ENCODE assay signal across 17 cellular contexts in genomic region chr5:143896471-143896870, GRCh38.
A peak's percentile ranks its signal among the peaks of the same experiment; 100 is the strongest.
DNase-seq lines count a peak whose midpoint lies in the region; ATAC-seq lines count a peak whose summit lies in the region.
"Had no signal": no experiment of that assay in that cellular context is flagged by ENCODE, and none has a peak within 500 bp of the region (broad histone marks: within the 10 kb centered on the region; RNA-seq: fewer than 3 reads in every experiment).

No MANE protein-coding gene starts in this region.

- DNase-seq in activated CD4-positive, alpha-beta T cell treated with anti-CD3 and anti-CD28 coated beads, Interleukin-2, amount 10 ng/mL, durations not matched to agents 24 days and 14 days, result no peak
- no peak for DNase-seq in activated CD4-positive, alpha-beta T cell treated with anti-CD3 and anti-CD28 coated beads, Interleukin-2, amount 50 U/mL, for 1 hour
- no peak for DNase-seq in activated T-helper 2 cell treated with anti-CD3 and anti-CD28 coated beads, Interferon-gamma antibody, Interleukin-2, Interleukin-4, amounts not matched to agents 10 μg/mL and 5 μg/mL and 100 μg/mL, durations not matched to agents 14 hours and 24 hours and 36 hours (ENCODE audit: low spot score)
- peak; percentile 40 for DNase-seq in iris pigment epithelial cell (ENCODE audit: low read depth)
- no peak for DNase-seq in hypothalamus (lab: John Stamatoyannopoulos, UW)
- DNase-seq: 8988T, COR-L47, KG1, NCI-H187 treated with DMSO at 0.1 percent for 48 hours, NCI-H2171, Peyer's patch, Right ventricle myocardium superior had no signal

- H3K9me3 Mint-ChIP-seq in activated CD4-positive, alpha-beta T cell treated with anti-CD3 and anti-CD28 coated beads, Interleukin-2, amount 10 ng/mL, durations not matched to agents 24 days and 14 days, result no peaks in the 10 kb centered on the region
- no peaks in the 10 kb centered on the region for H3K9me3 Mint-ChIP-seq in activated T-helper 2 cell treated with anti-CD3 and anti-CD28 coated beads, Interferon-gamma antibody, Interleukin-2, Interleukin-4, amounts not matched to agents 10 μg/mL and 5 μg/mL and 100 μg/mL, durations not matched to agents 14 hours and 24 hours and 36 hours
- H3K9me3 Mint-ChIP-seq: CD14-positive monocyte had no signal

- intact Hi-C loops in activated CD4-positive, alpha-beta T cell treated with anti-CD3 and anti-CD28 coated beads, Interleukin-2, amount 10 ng/mL, durations not matched to agents 24 days and 14 days (cut with micrococcal nuclease), result loop anchor here (5.0 to 10.0 kb wide), 3 partner anchors 71 to 889 kb away; no protein-coding TSS in a partner anchor
- intact Hi-C loops in activated T-helper 2 cell treated with anti-CD3 and anti-CD28 coated beads, Interferon-gamma antibody, Interleukin-2, Interleukin-4, amounts not matched to agents 10 μg/mL and 5 μg/mL and 100 μg/mL, durations not matched to agents 14 hours and 24 hours and 36 hours (cut with micrococcal nuclease), result loop anchor here (5.0 to 10.0 kb wide), 2 partner anchors 296 to 892 kb away; no protein-coding TSS in a partner anchor

- H3K27ac Mint-ChIP-seq in activated CD4-positive, alpha-beta T cell treated with anti-CD3 and anti-CD28 coated beads, Interleukin-2, amount 10 ng/mL, durations not matched to agents 24 days and 14 days, result peak overlapping the region; percentile 43
- H3K27ac Mint-ChIP-seq in activated T-helper 2 cell treated with anti-CD3 and anti-CD28 coated beads, Interferon-gamma antibody, Interleukin-2, Interleukin-4, amounts not matched to agents 10 μg/mL and 5 μg/mL and 100 μg/mL, durations not matched to agents 14 hours and 24 hours and 36 hours, result peak overlapping the region; percentile 66
- H3K27ac Mint-ChIP-seq: CD14-positive monocyte had no signal

- no peaks in the 10 kb centered on the region for H3K36me3 Mint-ChIP-seq in activated CD4-positive, alpha-beta T cell treated with anti-CD3 and anti-CD28 coated beads, Interleukin-2, amount 10 ng/mL, durations not matched to agents 24 days and 14 days (ENCODE audit: low read depth)
- no peaks in the 10 kb centered on the region for H3K36me3 Mint-ChIP-seq in activated T-helper 2 cell treated with anti-CD3 and anti-CD28 coated beads, Interferon-gamma antibody, Interleukin-2, Interleukin-4, amounts not matched to agents 10 μg/mL and 5 μg/mL and 100 μg/mL, durations not matched to agents 14 hours and 24 hours and 36 hours (ENCODE audit: low read depth)
- H3K36me3 Mint-ChIP-seq: CD14-positive monocyte had no signal

- H3K4me3 Mint-ChIP-seq in activated CD4-positive, alpha-beta T cell treated with anti-CD3 and anti-CD28 coated beads, Interleukin-2, amount 10 ng/mL, durations not matched to agents 24 days and 14 days, result no peak overlapping the region
- H3K4me3 Mint-ChIP-seq in activated T-helper 2 cell treated with anti-CD3 and anti-CD28 coated beads, Interferon-gamma antibody, Interleukin-2, Interleukin-4, amounts not matched to agents 10 μg/mL and 5 μg/mL and 100 μg/mL, durations not matched to agents 14 hours and 24 hours and 36 hours (ENCODE audit: low read depth), result no peak overlapping the region
- H3K4me3 Mint-ChIP-seq: CD14-positive monocyte had no signal

- peaks cover under 1% of the 10 kb centered on the region for H3K27me3 Mint-ChIP-seq in activated CD4-positive, alpha-beta T cell treated with anti-CD3 and anti-CD28 coated beads, Interleukin-2, amount 10 ng/mL, durations not matched to agents 24 days and 14 days
- H3K27me3 Mint-ChIP-seq in activated T-helper 2 cell treated with anti-CD3 and anti-CD28 coated beads, Interferon-gamma antibody, Interleukin-2, Interleukin-4, amounts not matched to agents 10 μg/mL and 5 μg/mL and 100 μg/mL, durations not matched to agents 14 hours and 24 hours and 36 hours (ENCODE audit: low read depth), result peaks cover 1% of the 10 kb centered on the region

- peaks cover 26% of the 10 kb centered on the region for H3K4me1 Mint-ChIP-seq in activated CD4-positive, alpha-beta T cell treated with anti-CD3 and anti-CD28 coated beads, Interleukin-2, amount 10 ng/mL, durations not matched to agents 24 days and 14 days
- peaks cover 28% of the 10 kb centered on the region for H3K4me1 Mint-ChIP-seq in activated T-helper 2 cell treated with anti-CD3 and anti-CD28 coated beads, Interferon-gamma antibody, Interleukin-2, Interleukin-4, amounts not matched to agents 10 μg/mL and 5 μg/mL and 100 μg/mL, durations not matched to agents 14 hours and 24 hours and 36 hours (ENCODE audit: low read depth)
- H3K4me1 Mint-ChIP-seq: CD14-positive monocyte had no signal

- ATAC-seq in HG02981 (IDR thresholded peaks at IDR 0.05; ENCODE audit: unreplicated experiment) (no peak), HG03378 (IDR thresholded peaks at IDR 0.05; ENCODE audit: unreplicated experiment) (no peak), HG02798 (IDR thresholded peaks at IDR 0.05; ENCODE audit: poor library complexity, unreplicated experiment) (no peak)
- ATAC-seq: GM12878 had no signal
